In the genomic region with DNA sequence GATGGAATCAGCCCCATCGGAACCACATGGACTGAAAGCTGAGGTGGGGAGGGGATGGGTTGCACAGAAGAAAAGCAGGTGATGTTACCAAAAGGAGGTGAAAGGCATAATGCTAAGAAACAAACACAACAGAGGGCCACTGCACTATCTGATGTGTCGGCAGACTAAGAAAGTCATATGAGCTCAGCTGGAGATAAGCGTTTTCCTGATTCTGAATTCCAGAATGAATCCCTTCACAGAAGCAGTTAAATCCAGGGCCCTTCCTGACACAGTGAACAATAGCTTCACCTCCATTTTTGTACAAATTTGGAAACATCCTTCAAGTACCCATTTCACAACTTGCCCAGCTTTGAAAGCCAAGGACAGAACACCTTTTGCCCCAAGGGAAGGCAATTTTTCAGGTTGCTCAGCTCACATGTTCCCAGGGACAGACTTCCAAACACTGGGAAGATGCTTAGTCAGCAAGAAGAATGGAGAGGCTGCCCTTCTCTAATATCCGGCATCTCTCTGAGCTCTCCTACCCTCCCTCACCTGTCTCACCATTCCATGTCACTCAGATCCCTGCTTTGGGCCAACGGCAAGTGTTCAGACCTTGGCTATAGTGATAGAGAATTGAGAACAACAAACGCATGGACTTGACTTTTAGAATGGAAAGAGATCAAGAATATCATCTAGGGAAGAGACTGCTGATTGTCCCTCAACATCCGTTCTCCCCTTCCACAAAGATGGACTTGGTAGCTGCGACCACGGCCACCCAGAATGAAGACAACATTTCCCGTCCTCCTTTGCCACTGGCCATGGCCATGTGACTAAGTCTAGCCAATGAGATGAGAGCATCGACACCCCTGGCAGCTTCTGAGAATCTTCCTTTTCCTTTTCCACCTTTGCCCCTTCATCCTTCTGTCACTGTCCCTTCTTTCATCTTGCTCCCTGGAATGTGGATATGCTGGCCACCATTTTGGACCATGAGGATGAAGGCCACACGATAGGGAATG, we compare ENCODE assay signal across 1 cellular context.
TF ChIP-seq lines count a peak whose summit lies in the region.

No MANE protein-coding gene starts in this region.

TF ChIP-seq in IMR-90, 13 proteins besides CTCF, POLR2A, EP300 and RAD21 (continued from another document):
- TF ChIP-seq NFE2L2 (IDR thresholded peaks at IDR 0.05; ENCODE audit: low read depth, low read length) (no peak), BHLHE40 (IDR thresholded peaks at IDR 0.05; ENCODE audit: low read depth, low read length) (no peak), RFX5 (IDR thresholded peaks at IDR 0.05; ENCODE audit: low read depth, low read length) (no peak), CHD1 (IDR thresholded peaks at IDR 0.05; ENCODE audit: low read depth, low read length) (no peak)
TF ChIP-seq in IMR-90: peak in this region for 2.
